In genomic region chr12:17326649-17327048, GRCh38 we compare ENCODE assay signal across 23 cellular contexts.
"Had no signal": no experiment of that assay in that cellular context is flagged by ENCODE, and none has a peak within 500 bp of the region (broad histone marks: within the 10 kb centered on the region; RNA-seq: fewer than 3 reads in every experiment).

No MANE protein-coding gene starts in this region.

- H3K36me3 ChIP-seq: MG63, SJSA1 had no signal

- H3K9me3 ChIP-seq: MG63 had no signal

- H3K4me1 ChIP-seq: SJSA1 had no signal

- H3K4me3 Mint-ChIP-seq: T-cell had no signal

- H3K27ac Mint-ChIP-seq: T-cell had no signal

- H3K27ac ChIP-seq: SJSA1, SK-N-MC had no signal

- DNase-seq: IMR-90, Karpas-422, KG1, MG63, NCI-H1092 treated with DMSO at 0.1 percent for 48 hours, NCI-H1436, NCI-H1694 treated with DMSO at 0.1 percent for 48 hours, NCI-H1930, NCI-H2081, NCI-H2107, NCI-H226, NCI-H446, NCI-H510A, NCI-H524 treated with DMSO at 0.1 percent for 48 hours, NCI-H69, NCI-H774, Right ventricle myocardium superior, RPMI8226, SIG-M5, T-cell had no signal

- H3K4me1 Mint-ChIP-seq: T-cell had no signal

- H3K36me3 Mint-ChIP-seq: T-cell had no signal

- H3K27me3 Mint-ChIP-seq: T-cell had no signal

- H3K27me3 ChIP-seq: SJSA1 had no signal

- H3K4me3 ChIP-seq: MG63, SJSA1, SK-N-MC had no signal

- ATAC-seq: HepG2, T-cell had no signal
